ENCODE assay signal across 25 cellular contexts in genomic region chr22:48432721-48433518, GRCh38.
A peak's percentile ranks its signal among the peaks of the same experiment; 100 is the strongest.
DNase-seq lines count a peak whose midpoint lies in the region; ATAC-seq, FAIRE-seq and TF ChIP-seq lines count a peak whose summit lies in the region.
"Had no signal": no experiment of that assay in that cellular context is flagged by ENCODE, and none has a peak within 500 bp of the region (broad histone marks: within the 10 kb centered on the region; RNA-seq: fewer than 3 reads in every experiment).

No MANE protein-coding gene starts in this region.

- H3K27me3 ChIP-seq in SJSA1 (replicated peaks): no peaks in the 10 kb centered on the region
- H3K27me3 ChIP-seq in suprapubic skin: peaks cover 6% of the 10 kb centered on the region
- H3K27me3 ChIP-seq in PC-3 (ENCODE audit: low read length): no peaks in the 10 kb centered on the region

- no peaks in the 10 kb centered on the region for H3K9me3 ChIP-seq in SJSA1 (replicated peaks)
- H3K9me3 ChIP-seq in kidney (ENCODE audit: control insufficient read depth in 1 of 2, low read length in 2 of 2): no peaks in the 10 kb centered on the region
- no peaks in the 10 kb centered on the region for H3K9me3 ChIP-seq in suprapubic skin
- no peaks in the 10 kb centered on the region for H3K9me3 ChIP-seq in PC-3 (ENCODE audit: low read length)

- H2AFZ ChIP-seq in PC-3 (ENCODE audit: low read length): no peak overlapping the region
- H2AFZ ChIP-seq: PC-9 had no signal

- no peak overlapping the region for H3K4me2 ChIP-seq in PC-3 (ENCODE audit: low read length)
- H3K4me2 ChIP-seq: KMS-11, PC-9 had no signal

- no peaks in the 10 kb centered on the region for H3F3A ChIP-seq in PC-3 (ENCODE audit: low read length, unreplicated experiment)

- H3K27ac ChIP-seq in SJSA1: peak overlapping the region; percentile 84
- no peak overlapping the region for H3K27ac ChIP-seq in kidney (ENCODE audit: low read depth in 2 of 2, low read length in 2 of 2)
- no peak overlapping the region for H3K27ac ChIP-seq in suprapubic skin
- no peak overlapping the region for H3K27ac ChIP-seq in PC-3 (ENCODE audit: low read length)
- H3K27ac ChIP-seq: KMS-11, PC-9, RWPE1 had no signal

- H3K27ac Mint-ChIP-seq in CD14-positive monocyte: no peak overlapping the region
- H3K27ac Mint-ChIP-seq: B cell; CD4-positive, CD25-positive, alpha-beta regulatory T cell had no signal

- no peak for ATAC-seq in PC-3

- no peaks in the 10 kb centered on the region for H3K79me2 ChIP-seq in PC-3 (ENCODE audit: low read length)

- DNase-seq in AG20443 (ENCODE audit: low spot score): peak; percentile 61
- peak; percentile 58 to 69 for DNase-seq in SJSA1 (ENCODE audit: low read depth in 1 of 2, low spot score in 2 of 2)
- peak; percentile 63 for DNase-seq in kidney
- peak; percentile 34 to 47 for DNase-seq in suprapubic skin (ENCODE audit: low spot score in 2 of 2)
- DNase-seq in CD14-positive monocyte (ENCODE audit: low spot score): no peak
- no peak for DNase-seq in KG1 (lab: John Stamatoyannopoulos, UW)
- no peak for DNase-seq in PC-3
- no peak for DNase-seq in urothelium cell line (ENCODE audit: low spot score)
- DNase-seq: ACHN; CD4-positive, CD25-positive, alpha-beta regulatory T cell; COR-L47; DMS153; GOT3; MV-4-11; NCI-H187; NCI-H2107; NCI-H2227 treated with DMSO at 0.1 percent for 48 hours; NCI-H510A treated with DMSO at 0.1 percent for 48 hours; NCI-H82; PC-9 had no signal

- no TSS peak for BruUV-seq in PC-3 (replicated peaks; lab: Mats Ljungman, UMichigan)

- TF ChIP-seq POLR2A in suprapubic skin (IDR thresholded peaks at IDR 0.05): no peak

- H3K9ac ChIP-seq in kidney (ENCODE audit: low read length in 2 of 2) (no peak overlapping the region), PC-3 (ENCODE audit: low read length) (no peak overlapping the region)
- H3K9ac ChIP-seq: KMS-11 had no signal

- POLR2A ChIA-PET in PC-3 (lab: Charles Lee; ENCODE audit: unreplicated experiment): no interaction called here

- TF ChIP-seq CTCF in kidney (IDR thresholded peaks at IDR 0.05; ENCODE audit: borderline replicate concordance, extremely low read depth, insufficient read depth) (no peak), suprapubic skin (IDR thresholded peaks at IDR 0.05) (no peak), CD14-positive monocyte (IDR thresholded peaks at IDR 0.05) (no peak), PC-3 (conservative IDR thresholded peaks at IDR 0.05; ENCODE audit: low read depth, low read length) (no peak)

- H3K4me3 Mint-ChIP-seq in CD14-positive monocyte: no peak overlapping the region
- H3K4me3 Mint-ChIP-seq: B cell; CD4-positive, CD25-positive, alpha-beta regulatory T cell had no signal

- 79% methylated on average over 15 of the region's 15 CpGs for WGBS in suprapubic skin

- FAIRE-seq in kidney (lab: Jason Lieb, UNC) (no peak), urothelium cell line (lab: Jason Lieb, UNC) (no peak)
- FAIRE-seq: GM12892, GM18507 had no signal

- H3K27me3 Mint-ChIP-seq in CD14-positive monocyte (ENCODE audit: low read depth in 3 of 3): no peaks in the 10 kb centered on the region
- H3K27me3 Mint-ChIP-seq: CD4-positive, CD25-positive, alpha-beta regulatory T cell had no signal

- H3K4me3 ChIP-seq in SJSA1: no peak overlapping the region
- no peak overlapping the region for H3K4me3 ChIP-seq in kidney (ENCODE audit: low read length in 2 of 2)
- H3K4me3 ChIP-seq in suprapubic skin: no peak overlapping the region
- no peak overlapping the region for H3K4me3 ChIP-seq in PC-3 (ENCODE audit: low read length)
- H3K4me3 ChIP-seq: PC-9 had no signal

- peaks cover 0 to 1% (median 0%) of the 10 kb centered on the region in 7 donors for H3K9me3 Mint-ChIP-seq in CD14-positive monocyte

- peaks cover 68% of the 10 kb centered on the region for H3K4me1 ChIP-seq in SJSA1 (replicated peaks)
- no peaks in the 10 kb centered on the region for H3K4me1 ChIP-seq in kidney (ENCODE audit: control insufficient read depth in 1 of 2, insufficient read depth in 1 of 2, low read depth in 1 of 2, low read length in 2 of 2)
- H3K4me1 ChIP-seq in suprapubic skin: no peaks in the 10 kb centered on the region
- no peaks in the 10 kb centered on the region for H3K4me1 ChIP-seq in PC-3 (ENCODE audit: insufficient read depth, low read length)

- H3K36me3 ChIP-seq in SJSA1: no peaks in the 10 kb centered on the region
- no peaks in the 10 kb centered on the region for H3K36me3 ChIP-seq in kidney (ENCODE audit: control insufficient read depth in 1 of 2, insufficient read depth in 2 of 2, low read length in 2 of 2)
- H3K36me3 ChIP-seq in suprapubic skin: no peaks in the 10 kb centered on the region
- H3K36me3 ChIP-seq in PC-3 (ENCODE audit: low read depth, low read length): no peaks in the 10 kb centered on the region

- no peaks in the 10 kb centered on the region for H3K36me3 Mint-ChIP-seq in CD14-positive monocyte
- H3K36me3 Mint-ChIP-seq: CD4-positive, CD25-positive, alpha-beta regulatory T cell had no signal

- H3K9me2 ChIP-seq in PC-3 (replicated peaks; ENCODE audit: low read length): no peaks in the 10 kb centered on the region

- H3K4me1 Mint-ChIP-seq in CD14-positive monocyte: no peaks in the 10 kb centered on the region
- H3K4me1 Mint-ChIP-seq: B cell; CD4-positive, CD25-positive, alpha-beta regulatory T cell had no signal

- TF ChIP-seq EP300 in suprapubic skin (IDR thresholded peaks at IDR 0.05): no peak

- intact Hi-C loops in kidney (cut with DNase I) (no loop called here), CD14-positive monocyte (cut with micrococcal nuclease) (no loop called here), PC-3 (cut with micrococcal nuclease) (no loop called here)

- H4K20me1 ChIP-seq in PC-3 (ENCODE audit: low read length): no peaks in the 10 kb centered on the region

- CTCF ChIA-PET in PC-3 (lab: Charles Lee): no interaction called here

Comparison
In these comparisons a context has a peak if more than half of its experiments do, and no peak if none do; other contexts are left out.
1. DNase-seq: peak in AG20443 (single experiment), SJSA1 (2 of 2), kidney (single experiment) and suprapubic skin (2 of 2); none in CD14-positive monocyte (single experiment), KG1 (single experiment), PC-3 (single experiment) and urothelium cell line (single experiment).